In the genomic region with DNA sequence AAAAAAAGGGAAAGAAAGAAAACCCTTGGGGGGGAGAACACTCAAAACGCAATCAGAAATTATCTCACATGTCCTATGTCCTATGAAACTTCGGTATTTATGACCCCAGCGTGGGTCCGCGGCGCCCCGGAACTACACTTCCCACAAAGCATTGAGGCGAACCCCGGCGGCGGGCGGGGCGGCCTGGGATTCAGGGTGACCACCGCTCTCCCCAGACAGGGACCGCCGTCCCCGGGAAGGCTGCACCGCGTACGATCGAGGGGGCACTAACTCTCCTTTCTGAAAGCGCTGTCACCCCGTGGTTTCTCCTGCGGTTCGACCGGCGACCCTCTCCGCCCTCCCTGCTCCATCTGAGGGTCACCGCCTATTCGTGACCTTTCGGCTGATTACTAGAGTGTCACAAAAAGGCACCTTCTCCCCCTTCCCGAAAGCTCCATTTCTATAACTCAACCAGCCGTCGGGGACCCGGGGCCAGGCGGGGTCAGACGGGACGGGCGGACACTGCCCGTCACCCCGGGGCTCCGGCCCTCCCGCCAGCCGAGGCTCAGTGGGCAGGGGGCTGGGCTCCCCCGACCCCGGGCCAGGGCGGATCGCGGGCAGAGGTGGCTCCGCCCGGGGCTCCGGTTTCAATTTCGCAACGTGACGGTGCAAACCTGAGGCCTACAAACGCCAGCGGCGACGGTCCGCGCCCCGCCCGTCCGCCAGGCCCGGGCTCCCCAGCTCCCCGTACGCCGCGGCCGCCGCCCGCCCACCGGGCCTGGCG, we compare ENCODE assay signal across 1 cellular context.
TF ChIP-seq lines count a peak whose summit lies in the region.

No MANE protein-coding gene starts in this region.

TF ChIP-seq in K562, 482 proteins besides CTCF, POLR2A, EP300 and RAD21 (continued from another document and continues in another):
- TF ChIP-seq CEBPZ (IDR thresholded peaks at IDR 0.05; ENCODE audit: borderline replicate concordance, low read depth, low read length) (no peak), EGR1 (conservative IDR thresholded peaks at IDR 0.05) (no peak), ZNF282 (CRISPR knock-in tag; IDR thresholded peaks at IDR 0.05) (0 out of 2 replicates have a peak, but pooled peaks have one; percentile 28), ATF1 (CRISPR knock-in tag; IDR thresholded peaks at IDR 0.05) (no peak), ATF1 (tag; IDR thresholded peaks at IDR 0.05) (peak; percentile 81), TEAD1 (CRISPR knock-in tag; IDR thresholded peaks at IDR 0.05) (no peak; a peak in 1 of 4 replicates), DMBX1 (CRISPR knock-in tag; IDR thresholded peaks at IDR 0.05; ENCODE audit: borderline replicate concordance) (no peak), ZNF76 (CRISPR knock-in tag; IDR thresholded peaks at IDR 0.05; ENCODE audit: borderline replicate concordance) (no peak), CBFB (CRISPR knock-in tag; IDR thresholded peaks at IDR 0.05) (peak; percentile 70; the same call in 1 of the 2 replicates), CREBBP (IDR thresholded peaks at IDR 0.05; ENCODE audit: low read depth, low read length) (no peak), PHB (CRISPR knock-in tag; IDR thresholded peaks at IDR 0.05) (0 out of 2 replicates have a peak, but pooled peaks have one; percentile 52), ZNF253 (CRISPR knock-in tag; conservative IDR thresholded peaks at IDR 0.05) (no peak), CBX2 (IDR thresholded peaks at IDR 0.05; ENCODE audit: insufficient read depth, low read length, poor library complexity, severe bottlenecking) (no peak), ZNF224 (CRISPR knock-in tag; IDR thresholded peaks at IDR 0.05) (no peak), MAZ (CRISPR knock-in tag; conservative IDR thresholded peaks at IDR 0.05 in 1 of 2, IDR thresholded peaks at IDR 0.05 in 1 of 2) (peak; percentile 65 to 86), DDX20 (tag; IDR thresholded peaks at IDR 0.05; ENCODE audit: low read depth) (no peak), C11orf30 (IDR thresholded peaks at IDR 0.05; ENCODE audit: low read depth) (no peak; the same call in 1 of the 2 replicates), TRIM24 (IDR thresholded peaks at IDR 0.05) (peak in 1 of 2 experiments; percentile 70; a peak in 2 of 4 replicates), ETS2 (tag; IDR thresholded peaks at IDR 0.05; ENCODE audit: borderline replicate concordance, poor library complexity, severe bottlenecking) (no peak), TOE1 (IDR thresholded peaks at IDR 0.05; ENCODE audit: borderline replicate concordance) (peak; percentile 39; the same call in 1 of the 2 replicates), TOE1 (CRISPR knock-in tag; IDR thresholded peaks at IDR 0.05; ENCODE audit: borderline replicate concordance, low read depth) (no peak), ZBTB2 (IDR thresholded peaks at IDR 0.05) (no peak), KAT2B (IDR thresholded peaks at IDR 0.05; ENCODE audit: low read depth, low read length) (no peak), XRCC4 (IDR thresholded peaks at IDR 0.05; ENCODE audit: extremely low read depth, insufficient read depth, insufficient read length) (no peak), CGGBP1 (CRISPR knock-in tag; IDR thresholded peaks at IDR 0.05) (no peak), NFXL1 (CRISPR knock-in tag; IDR thresholded peaks at IDR 0.05) (no peak), ILF3 (IDR thresholded peaks at IDR 0.05; ENCODE audit: borderline replicate concordance) (no peak), UBTF (IDR thresholded peaks at IDR 0.05; ENCODE audit: borderline replicate concordance in 1 of 2, low read depth in 2 of 2, low read length in 2 of 2) (peak in 1 of 2 experiments; percentile 23; a peak in 2 of 4 replicates), PML (IDR thresholded peaks at IDR 0.05; ENCODE audit: low read length) (no peak), POLR2B (IDR thresholded peaks at IDR 0.05; ENCODE audit: low read depth, partially characterized antibody) (peak; percentile 51), SFPQ (IDR thresholded peaks at IDR 0.05; ENCODE audit: low read depth, low read length) (no peak), SIN3A (IDR thresholded peaks at IDR 0.05; ENCODE audit: borderline replicate concordance in 2 of 2, control insufficient read depth in 1 of 2, low read depth in 2 of 2, low read length in 2 of 2) (peak in 1 of 2 experiments; percentile 39; a peak in 1 of 4 replicates), ZNF24 (IDR thresholded peaks at IDR 0.05) (no peak), ZNF780A (CRISPR knock-in tag; IDR thresholded peaks at IDR 0.05) (no peak), CHAMP1 (IDR thresholded peaks at IDR 0.05) (no peak)
- TF ChIP-seq, protein P1, sequence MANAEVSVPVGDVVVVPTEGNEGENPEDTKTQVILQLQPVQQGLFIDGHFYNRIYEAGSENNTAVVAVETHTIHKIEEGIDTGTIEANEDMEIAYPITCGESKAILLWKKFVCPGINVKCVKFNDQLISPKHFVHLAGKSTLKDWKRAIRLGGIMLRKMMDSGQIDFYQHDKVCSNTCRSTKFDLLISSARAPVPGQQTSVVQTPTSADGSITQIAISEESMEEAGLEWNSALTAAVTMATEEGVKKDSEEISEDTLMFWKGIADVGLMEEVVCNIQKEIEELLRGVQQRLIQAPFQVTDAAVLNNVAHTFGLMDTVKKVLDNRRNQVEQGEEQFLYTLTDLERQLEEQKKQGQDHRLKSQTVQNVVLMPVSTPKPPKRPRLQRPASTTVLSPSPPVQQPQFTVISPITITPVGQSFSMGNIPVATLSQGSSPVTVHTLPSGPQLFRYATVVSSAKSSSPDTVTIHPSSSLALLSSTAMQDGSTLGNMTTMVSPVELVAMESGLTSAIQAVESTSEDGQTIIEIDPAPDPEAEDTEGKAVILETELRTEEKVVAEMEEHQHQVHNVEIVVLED (CRISPR knock-in tag; IDR thresholded peaks at IDR 0.05): no peak; the same call in 1 of the 2 replicates
- TF ChIP-seq, protein P2, sequence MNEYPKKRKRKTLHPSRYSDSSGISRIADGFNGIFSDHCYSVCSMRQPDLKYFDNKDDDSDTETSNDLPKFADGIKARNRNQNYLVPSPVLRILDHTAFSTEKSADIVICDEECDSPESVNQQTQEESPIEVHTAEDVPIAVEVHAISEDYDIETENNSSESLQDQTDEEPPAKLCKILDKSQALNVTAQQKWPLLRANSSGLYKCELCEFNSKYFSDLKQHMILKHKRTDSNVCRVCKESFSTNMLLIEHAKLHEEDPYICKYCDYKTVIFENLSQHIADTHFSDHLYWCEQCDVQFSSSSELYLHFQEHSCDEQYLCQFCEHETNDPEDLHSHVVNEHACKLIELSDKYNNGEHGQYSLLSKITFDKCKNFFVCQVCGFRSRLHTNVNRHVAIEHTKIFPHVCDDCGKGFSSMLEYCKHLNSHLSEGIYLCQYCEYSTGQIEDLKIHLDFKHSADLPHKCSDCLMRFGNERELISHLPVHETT (CRISPR knock-in tag; conservative IDR thresholded peaks at IDR 0.05 in 1 of 2, IDR thresholded peaks at IDR 0.05 in 1 of 2): 0 out of 4 replicates have a peak, but pooled peaks of 1 of the 2 experiments have one; percentile 37
- TF ChIP-seq, protein P3, sequence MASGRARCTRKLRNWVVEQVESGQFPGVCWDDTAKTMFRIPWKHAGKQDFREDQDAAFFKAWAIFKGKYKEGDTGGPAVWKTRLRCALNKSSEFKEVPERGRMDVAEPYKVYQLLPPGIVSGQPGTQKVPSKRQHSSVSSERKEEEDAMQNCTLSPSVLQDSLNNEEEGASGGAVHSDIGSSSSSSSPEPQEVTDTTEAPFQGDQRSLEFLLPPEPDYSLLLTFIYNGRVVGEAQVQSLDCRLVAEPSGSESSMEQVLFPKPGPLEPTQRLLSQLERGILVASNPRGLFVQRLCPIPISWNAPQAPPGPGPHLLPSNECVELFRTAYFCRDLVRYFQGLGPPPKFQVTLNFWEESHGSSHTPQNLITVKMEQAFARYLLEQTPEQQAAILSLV (tag; IDR thresholded peaks at IDR 0.05): no peak
